In the genomic region with DNA sequence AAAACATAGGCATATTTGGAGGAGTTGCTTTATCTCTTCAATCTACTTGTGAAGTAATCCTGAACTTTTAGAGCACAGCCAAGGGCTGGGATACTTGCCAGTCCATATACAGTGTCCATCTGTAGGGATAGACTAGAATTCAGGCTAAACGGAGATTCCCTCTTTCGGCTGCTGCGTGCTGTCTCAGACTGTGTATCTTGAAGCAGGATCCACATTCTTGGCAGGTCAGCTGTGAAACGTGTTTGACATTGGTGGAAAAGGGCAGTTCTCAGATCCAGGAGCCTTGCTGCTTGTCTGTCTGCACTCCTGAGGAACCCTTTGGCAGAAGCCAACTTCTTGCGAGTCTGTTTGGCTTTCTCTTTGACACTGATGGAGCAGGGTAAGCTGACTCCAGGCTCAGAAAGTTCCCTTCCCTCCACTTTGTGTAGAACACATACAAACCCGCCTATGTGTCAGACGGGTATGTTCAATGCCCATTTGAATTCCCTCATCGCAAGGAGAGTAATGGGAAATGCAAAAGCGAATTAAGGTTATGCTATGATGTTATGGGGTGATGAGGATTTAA, we compare ENCODE assay signal across 22 cellular contexts.
DNase-seq lines count a peak whose midpoint lies in the region; ATAC-seq and TF ChIP-seq lines count a peak whose summit lies in the region.
"Had no signal": no experiment of that assay in that cellular context is flagged by ENCODE, and none has a peak within 500 bp of the region (broad histone marks: within the 10 kb centered on the region; RNA-seq: fewer than 3 reads in every experiment).

No MANE protein-coding gene starts in this region.

- H3K9ac ChIP-seq in rectal smooth muscle tissue (ENCODE audit: low read length), result no peak overlapping the region

- H3K9me3 ChIP-seq in cardiac muscle cell (ENCODE audit: low read depth) (no peaks in the 10 kb centered on the region), heart right ventricle (peaks cover 0 to 3% (median 0%) of the 10 kb centered on the region in 11 donors), gastroesophageal sphincter (no peaks in the 10 kb centered on the region), A673 (ENCODE audit: low read depth, low read length, poor library complexity, severe bottlenecking) (no peaks in the 10 kb centered on the region)
- H3K9me3 ChIP-seq: Caco-2 had no signal

- H3K27me3 ChIP-seq in cardiac muscle cell (no peaks in the 10 kb centered on the region), heart right ventricle (peaks cover 0 to 8% (median 0%) of the 10 kb centered on the region in 7 donors), gastroesophageal sphincter (no peaks in the 10 kb centered on the region), rectal smooth muscle tissue (ENCODE audit: control insufficient read depth, insufficient read depth, low read length) (no peaks in the 10 kb centered on the region), A673 (replicated peaks; ENCODE audit: insufficient read depth, low read depth, low read length, poor library complexity) (peaks cover 28% of the 10 kb centered on the region)

- POLR2A ChIA-PET in A673 (lab: Charles Lee; ENCODE audit: low non-redundant PET), result no interaction called here

- H3K4me1 ChIP-seq in cardiac muscle cell (ENCODE audit: low read depth) (peaks cover 14% of the 10 kb centered on the region), heart right ventricle (no peaks in the 10 kb centered on the region), gastroesophageal sphincter (peaks cover 0 to 25% (median 4%) of the 10 kb centered on the region in 3 donors), rectal smooth muscle tissue (ENCODE audit: control insufficient read depth, insufficient read depth, low read length) (peaks cover 12% of the 10 kb centered on the region), A673 (ENCODE audit: insufficient read depth, low read length, poor library complexity, severe bottlenecking) (no peaks in the 10 kb centered on the region)
- H3K4me1 ChIP-seq: Caco-2 had no signal

- H3K27ac ChIP-seq in cardiac muscle cell (peak overlapping the region; percentile 63), heart right ventricle (no peak overlapping the region), gastroesophageal sphincter (peak overlapping the region; percentile 56 to 78 (median 68)), rectal smooth muscle tissue (ENCODE audit: low read depth, low read length) (peak overlapping the region; percentile 62), A673 (ENCODE audit: low read depth, low read length, poor library complexity, severe bottlenecking) (no peak overlapping the region)

- WGBS in heart right ventricle, 2 donors, result 61 to 63% methylated on average over 9 of the region's 9 CpGs
- 19 to 29% methylated on average over 6 to 7 of the region's 9 CpGs for WGBS in gastroesophageal sphincter (ENCODE audit: low coverage in 1 of 2), 2 donors

- DNase-seq in cardiac muscle cell (ENCODE audit: low read depth in 1 of 2, low spot score in 1 of 2), result no peak
- DNase-seq in heart right ventricle, result no peak
- DNase-seq in NCI-H1092 (lab: John Stamatoyannopoulos, UW), result no peak
- no peak for DNase-seq in A673 (ENCODE audit: low spot score)
- no peak for DNase-seq in UCSD-AML1 (lab: John Stamatoyannopoulos, UW; ENCODE audit: unreplicated experiment)
- DNase-seq in iPS-NIHi11 (ENCODE audit: low spot score), result no peak
- DNase-seq: 8988T; Caco-2; CD4-positive, alpha-beta T cell; EL; GOT3; NCI-H1436; NCI-H1930; NCI-H345; NCI-H524 treated with DMSO at 0.1 percent for 48 hours; PC-3; RPMI8226; SHP77 treated with DMSO at 0.1 percent for 48 hours had no signal

- BruUV-seq in A673 (replicated peaks; lab: Mats Ljungman, UMichigan), result no TSS peak

- TF ChIP-seq EP300 in gastroesophageal sphincter (IDR thresholded peaks at IDR 0.05), result no peak

- TF ChIP-seq CTCF in cardiac muscle cell (IDR thresholded peaks at IDR 0.05; ENCODE audit: low read depth, low read length) (no peak), heart right ventricle (IDR thresholded peaks at IDR 0.05) (no peak), gastroesophageal sphincter (IDR thresholded peaks at IDR 0.05) (no peak), A673 (conservative IDR thresholded peaks at IDR 0.05; ENCODE audit: low read depth, low read length) (no peak)

- H3K36me3 ChIP-seq in cardiac muscle cell (no peaks in the 10 kb centered on the region), heart right ventricle (no peaks in the 10 kb centered on the region), gastroesophageal sphincter (no peaks in the 10 kb centered on the region), rectal smooth muscle tissue (ENCODE audit: control insufficient read depth, insufficient read depth, low read length) (no peaks in the 10 kb centered on the region), A673 (ENCODE audit: insufficient read depth, low read length, poor library complexity, severe bottlenecking) (no peaks in the 10 kb centered on the region)

- intact Hi-C loops in heart right ventricle (cut with DNase I), result no loop called here
- intact Hi-C loops in A673 (cut with micrococcal nuclease; ENCODE audit: unreplicated experiment), result no loop called here

- no peak for TF ChIP-seq POLR2A in gastroesophageal sphincter (IDR thresholded peaks at IDR 0.05)

- ATAC-seq in heart right ventricle (no peak), gastroesophageal sphincter (peak; percentile 82)
- ATAC-seq: GM12878, K562, PC-3 had no signal

- CTCF ChIA-PET in A673 (lab: Charles Lee), result no interaction called here

- H3K4me3 ChIP-seq in cardiac muscle cell, result no peak overlapping the region
- H3K4me3 ChIP-seq in heart right ventricle, result no peak overlapping the region
- H3K4me3 ChIP-seq in gastroesophageal sphincter, result no peak overlapping the region
- H3K4me3 ChIP-seq in rectal smooth muscle tissue (ENCODE audit: low read length), result peak overlapping the region; percentile 29
- no peak overlapping the region for H3K4me3 ChIP-seq in A673 (ENCODE audit: low read depth, low read length, poor library complexity, severe bottlenecking)
- H3K4me3 ChIP-seq: GM12878, K562 had no signal

Comparison
In these comparisons a context has a peak if more than half of its experiments do, and no peak if none do; other contexts are left out.
1. H3K27ac ChIP-seq: peak in cardiac muscle cell (single experiment), gastroesophageal sphincter (4 of 4) and rectal smooth muscle tissue (single experiment); none in heart right ventricle (0 of 10) and A673 (single experiment).